In the genomic region with DNA sequence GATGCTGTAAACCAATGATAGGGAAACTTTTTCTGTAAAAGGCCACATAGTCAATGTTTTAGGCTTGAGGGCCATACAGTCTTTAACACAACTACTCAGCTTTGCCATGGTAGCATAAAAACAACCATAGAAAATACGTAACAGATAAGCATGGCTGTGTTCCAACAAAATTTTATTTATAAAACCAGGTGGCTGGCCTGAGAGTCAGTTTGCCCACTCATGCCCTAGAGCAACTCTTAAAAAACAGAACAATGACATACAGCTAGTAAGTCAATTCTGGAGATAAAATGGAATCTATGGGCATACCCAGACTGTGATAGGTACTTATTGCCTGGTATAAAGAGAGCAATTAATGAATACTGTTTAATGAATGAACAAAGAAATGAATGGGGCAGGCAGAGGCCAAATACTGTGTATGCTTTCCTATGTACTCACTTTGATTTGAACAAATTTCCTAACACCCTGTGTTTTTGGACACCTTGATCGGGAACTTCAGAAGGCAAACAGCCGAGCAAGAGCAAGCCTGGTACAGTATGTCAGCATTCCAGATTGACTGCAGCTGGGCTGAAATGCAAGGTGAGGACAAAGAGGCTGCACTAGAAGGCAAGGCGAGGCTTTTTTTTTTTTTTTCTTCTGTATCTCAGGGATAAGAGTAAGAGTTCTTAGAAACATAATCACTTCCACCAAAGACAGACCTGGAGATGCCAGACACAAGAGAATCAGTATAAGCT, we compare ENCODE assay signal across 16 cellular contexts.
DNase-seq lines count a peak whose midpoint lies in the region; ATAC-seq and TF ChIP-seq lines count a peak whose summit lies in the region.
"Had no signal": no experiment of that assay in that cellular context is flagged by ENCODE, and none has a peak within 500 bp of the region (broad histone marks: within the 10 kb centered on the region; RNA-seq: fewer than 3 reads in every experiment).

No MANE protein-coding gene starts in this region.

- intact Hi-C loops in Right ventricle myocardium superior (cut with DNase I) = no loop called here
- intact Hi-C loops in Right ventricle myocardium inferior (cut with DNase I) = no loop called here

- ATAC-seq in Right ventricle myocardium superior (ENCODE audit: poor library complexity) (peak; percentile 59), Right ventricle myocardium inferior (no peak), SK-N-SH treated with all-trans-retinoic acid at 6 μM for 48 hours (no peak; the same call in 2 of the 3 replicates), HG03108 (IDR thresholded peaks at IDR 0.05; ENCODE audit: unreplicated experiment) (no peak)
- ATAC-seq: A549, HCT116 had no signal

- DNase-seq in Right ventricle myocardium superior (no peak), Right ventricle myocardium inferior (ENCODE audit: missing footprints) (no peak), NCI-H2029 (lab: John Stamatoyannopoulos, UW) (peak; percentile 55), inferior parietal cortex (ENCODE audit: extremely low spot score) (no peak)
- no peak for DNase-seq in activated naive CD4-positive, alpha-beta T cell treated with anti-CD3 and anti-CD28 coated beads, Interleukin-2, amount 50 U/mL, for 16 hours
- DNase-seq: COR-L47, DND-41, GF-D8, IMR-90, NCI-H187 treated with DMSO at 0.1 percent for 48 hours, NCI-H2227 treated with DMSO at 0.1 percent for 48 hours, NCI-H526 treated with DMSO at 0.1 percent for 48 hours had no signal

TF ChIP-seq in SK-N-SH treated with all-trans-retinoic acid at 6 μM for 48 hours, 23 proteins besides CTCF, POLR2A, EP300 and RAD21:
- TF ChIP-seq TCF4 (CRISPR knock-in tag; IDR thresholded peaks at IDR 0.05; ENCODE audit: borderline replicate concordance) = peak; percentile 81; the same call in 1 of the 2 replicates
- TF ChIP-seq, protein P1, sequence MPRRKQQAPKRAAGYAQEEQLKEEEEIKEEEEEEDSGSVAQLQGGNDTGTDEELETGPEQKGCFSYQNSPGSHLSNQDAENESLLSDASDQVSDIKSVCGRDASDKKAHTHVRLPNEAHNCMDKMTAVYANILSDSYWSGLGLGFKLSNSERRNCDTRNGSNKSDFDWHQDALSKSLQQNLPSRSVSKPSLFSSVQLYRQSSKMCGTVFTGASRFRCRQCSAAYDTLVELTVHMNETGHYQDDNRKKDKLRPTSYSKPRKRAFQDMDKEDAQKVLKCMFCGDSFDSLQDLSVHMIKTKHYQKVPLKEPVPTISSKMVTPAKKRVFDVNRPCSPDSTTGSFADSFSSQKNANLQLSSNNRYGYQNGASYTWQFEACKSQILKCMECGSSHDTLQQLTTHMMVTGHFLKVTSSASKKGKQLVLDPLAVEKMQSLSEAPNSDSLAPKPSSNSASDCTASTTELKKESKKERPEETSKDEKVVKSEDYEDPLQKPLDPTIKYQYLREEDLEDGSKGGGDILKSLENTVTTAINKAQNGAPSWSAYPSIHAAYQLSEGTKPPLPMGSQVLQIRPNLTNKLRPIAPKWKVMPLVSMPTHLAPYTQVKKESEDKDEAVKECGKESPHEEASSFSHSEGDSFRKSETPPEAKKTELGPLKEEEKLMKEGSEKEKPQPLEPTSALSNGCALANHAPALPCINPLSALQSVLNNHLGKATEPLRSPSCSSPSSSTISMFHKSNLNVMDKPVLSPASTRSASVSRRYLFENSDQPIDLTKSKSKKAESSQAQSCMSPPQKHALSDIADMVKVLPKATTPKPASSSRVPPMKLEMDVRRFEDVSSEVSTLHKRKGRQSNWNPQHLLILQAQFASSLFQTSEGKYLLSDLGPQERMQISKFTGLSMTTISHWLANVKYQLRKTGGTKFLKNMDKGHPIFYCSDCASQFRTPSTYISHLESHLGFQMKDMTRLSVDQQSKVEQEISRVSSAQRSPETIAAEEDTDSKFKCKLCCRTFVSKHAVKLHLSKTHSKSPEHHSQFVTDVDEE (CRISPR knock-in tag; IDR thresholded peaks at IDR 0.05) = peak; percentile 68; the same call in 1 of the 2 replicates
- TF ChIP-seq ZNF8 (CRISPR knock-in tag; IDR thresholded peaks at IDR 0.05) = peak; percentile 51
- TF ChIP-seq ZFP30 (CRISPR knock-in tag; IDR thresholded peaks at IDR 0.05) = no peak
- peak; percentile 12; the same call in 1 of the 2 replicates for TF ChIP-seq GLIS3 (CRISPR knock-in tag; IDR thresholded peaks at IDR 0.05)
TF ChIP-seq in SK-N-SH treated with all-trans-retinoic acid at 6 μM for 48 hours: peak in this region for 4.
